In genomic region chr16:35552763-35553162, GRCh38 we compare ENCODE assay signal across 30 cellular contexts.
"Had no signal": no experiment of that assay in that cellular context is flagged by ENCODE, and none has a peak within 500 bp of the region (broad histone marks: within the 10 kb centered on the region; RNA-seq: fewer than 3 reads in every experiment).

No MANE protein-coding gene starts in this region.

- H3K36me3 ChIP-seq: brain microvascular endothelial cell, gastroesophageal sphincter, neutrophil, ovary, thyroid gland, upper lobe of left lung had no signal

- H3K9me3 ChIP-seq: neutrophil, ovary, thyroid gland had no signal

- H3K4me3 ChIP-seq: coronary artery, dorsolateral prefrontal cortex, gastroesophageal sphincter, hepatocyte, ovary, skin epidermis, thyroid gland, upper lobe of left lung had no signal

- H3K27me3 ChIP-seq: brain microvascular endothelial cell, hepatocyte, neutrophil, ovary, thyroid gland, upper lobe of left lung had no signal

- H3K4me1 ChIP-seq: gastroesophageal sphincter, thyroid gland, upper lobe of left lung had no signal

- H3K27ac ChIP-seq: brain microvascular endothelial cell, coronary artery, dorsolateral prefrontal cortex, gastroesophageal sphincter, hepatocyte, neutrophil, ovary, skin epidermis, thyroid gland, upper lobe of left lung, VCaP had no signal

- DNase-seq: activated CD4-positive, alpha-beta memory T cell treated with anti-CD3 and anti-CD28 coated beads, Interleukin-2, amount 10 ng/mL, durations not matched to agents 7 days and 5 days; activated CD4-positive, alpha-beta T cell treated with anti-CD3 and anti-CD28 coated beads for 48 hours; activated CD8-positive, alpha-beta memory T cell treated with anti-CD3 and anti-CD28 coated beads, Interleukin-2, amount 50 U/mL, for 48 hours; activated gamma-delta T cell treated with Interleukin-2 at 50 U/mL for 16 hours; activated naive CD4-positive, alpha-beta T cell treated with anti-CD3 and anti-CD28 coated beads, Interleukin-2, amount 50 U/mL, for 16 hours; activated T-cell treated with anti-CD3 and anti-CD28 coated beads, Interleukin-2, amount 50 U/mL, for 24 hours; amniotic stem cell; brain microvascular endothelial cell; dorsolateral prefrontal cortex; effector memory CD4-positive, alpha-beta T cell; left cardiac atrium; left ventricle myocardium superior; nephron progenitor cell; ovary; stimulated activated CD4-positive, alpha-beta T cell treated with anti-CD3 and anti-CD28 coated beads, Interleukin-12 subunit alpha, Interleukin-12 subunit beta, amount 100 ng/mL, for 4 hours; stimulated activated CD4-positive, alpha-beta T cell treated with anti-CD3 and anti-CD28 coated beads, Interleukin-4, amount 100 ng/mL, for 24 hours; stimulated activated naive CD8-positive, alpha-beta T cell treated with anti-CD3 and anti-CD28 coated beads, Interleukin-15, amount 100 ng/mL, for 72 hours; substantia nigra; T-helper 9 cell; thyroid gland had no signal

- ATAC-seq: activated CD4-positive, CD25-positive, alpha-beta regulatory T cell treated with anti-CD3 and anti-CD28 coated beads, Interleukin-2, amount 50 U/mL, for 24 hours; gastroesophageal sphincter; left cardiac atrium; left ventricle myocardium superior; sciatic nerve; stimulated activated memory B cell treated with anti-CD40 and anti-IgM and Interleukin-4, amounts not matched to agents 10 μg/mL and 1 μg/mL and 100 μg/mL, for 72 hours; stimulated activated naive CD8-positive, alpha-beta T cell treated with anti-CD3 and anti-CD28 coated beads, Interleukin-15, amount 100 ng/mL, for 72 hours had no signal
